In genomic region chr7:155529845-155530244, GRCh38 we compare ENCODE assay signal across 36 cellular contexts. TPM values are rescaled to one million over a fixed set of nuclear protein-coding genes. Genes with fewer than 3 reads are reported as not detected.
"Had no signal": no experiment of that assay in that cellular context is flagged by ENCODE, and none has a peak within 500 bp of the region (broad histone marks: within the 10 kb centered on the region; RNA-seq: fewer than 3 reads in every experiment).

No MANE protein-coding gene starts in this region.

- DNase-seq: activated B cell treated with CpG ODN at 0.5 μM for 24 hours; activated CD4-positive, alpha-beta T cell treated with anti-CD3 and anti-CD28 coated beads for 48 hours; activated CD4-positive, alpha-beta T cell treated with anti-CD3 and anti-CD28 coated beads, Interleukin-2, amount 50 U/mL, for 1 hour; activated CD4-positive, alpha-beta T cell treated with anti-CD3 and anti-CD28 coated beads, Interleukin-2, amount 50 U/mL, for 48 hours; activated CD8-positive, alpha-beta memory T cell treated with anti-CD3 and anti-CD28 coated beads, Interleukin-2, amount 10 ng/mL, durations not matched to agents 7 days and 5 days; activated CD8-positive, alpha-beta memory T cell treated with anti-CD3 and anti-CD28 coated beads, Interleukin-2, amount 50 U/mL, for 4 hours; activated CD8-positive, alpha-beta T cell treated with anti-CD3 and anti-CD28 coated beads, Interleukin-2, amount 10 ng/mL, durations not matched to agents 7 days and 5 days; activated gamma-delta T cell treated with Interleukin-2 at 50 U/mL for 16 hours; activated naive CD4-positive, alpha-beta T cell treated with anti-CD3 and anti-CD28 coated beads, Interleukin-2, amount 50 U/mL, for 16 hours; activated naive CD4-positive, alpha-beta T cell treated with Interleukin-2 at 50 U/mL for 16 hours; activated T-cell treated with anti-CD3 and anti-CD28 coated beads, Interleukin-2, amount 50 U/mL, for 1 hour; activated T-cell treated with anti-CD3 and anti-CD28 coated beads, Interleukin-2, amount 50 U/mL, for 48 hours; amniotic stem cell; anterior cingulate cortex; brain microvascular endothelial cell; cortex of kidney; dermis blood vessel endothelial cell; effector CD8-positive, alpha-beta T cell; esophagus squamous epithelium; foreskin melanocyte; T-helper 1 cell; T-helper 17 cell; T1000; WERI-Rb-1 had no signal

- H3K36me3 ChIP-seq: brain microvascular endothelial cell, esophagus squamous epithelium, gastroesophageal sphincter, WERI-Rb-1 had no signal

- H3K4me3 ChIP-seq: esophagus squamous epithelium, gastroesophageal sphincter had no signal

- H3K27ac ChIP-seq: brain microvascular endothelial cell, epithelial cell of prostate, esophagus squamous epithelium, gastroesophageal sphincter, WERI-Rb-1 had no signal

- H3K9me3 ChIP-seq: esophagus squamous epithelium, gastroesophageal sphincter had no signal

- ATAC-seq: activated CD4-positive, CD25-positive, alpha-beta regulatory T cell treated with anti-CD3 and anti-CD28 coated beads, Interleukin-2, amount 50 U/mL, for 24 hours; activated CD8-positive, alpha-beta memory T cell treated with anti-CD3 and anti-CD28 coated beads, Interleukin-2, amount 10 ng/mL, durations not matched to agents 7 days and 5 days; activated CD8-positive, alpha-beta T cell treated with anti-CD3 and anti-CD28 coated beads, Interleukin-2, amount 10 ng/mL, durations not matched to agents 7 days and 5 days; gastroesophageal sphincter; T-helper 17 cell had no signal

RNA-seq across cellular contexts. Expression of gene CNPY1, which starts 16.5 kb away (rescaled TPM):
- total RNA-seq: activated B cell treated with CpG ODN at 0.5 μM for 24 hours; activated CD8-positive, alpha-beta memory T cell treated with anti-CD3 and anti-CD28 coated beads for 36 hours; activated CD8-positive, alpha-beta memory T cell treated with anti-CD3 and anti-CD28 coated beads, Interleukin-2, amount 10 ng/mL, durations not matched to agents 7 days and 5 days; activated CD8-positive, alpha-beta T cell treated with anti-CD3 and anti-CD28 coated beads, Interleukin-2, amount 10 ng/mL, durations not matched to agents 7 days and 5 days; activated T-helper 1 cell treated with anti-CD3 and anti-CD28 coated beads, Interleukin-12 subunit alpha, Interleukin-12 subunit beta, Interleukin-2, Interleukin-4 antibody, amounts not matched to agents 30 ng/mL and 10 ng/mL and 1 ng/mL, durations not matched to agents 14 hours and 24 hours and 36 hours; activated T-helper 2 cell treated with anti-CD3 and anti-CD28 coated beads, Interferon-gamma antibody, Interleukin-2, Interleukin-4, amounts not matched to agents 10 μg/mL and 5 μg/mL and 100 μg/mL, durations not matched to agents 14 hours and 24 hours and 36 hours; astrocyte; bronchial epithelial cell; cardiac septum; dermis blood vessel endothelial cell; endothelial cell of umbilical vein; esophagus squamous epithelium; fibroblast of lung; fibroblast of villous mesenchyme; gastroesophageal sphincter; T-helper 17 cell had no signal
